18 cellular contexts compared by ENCODE assay signal in the genomic region with DNA sequence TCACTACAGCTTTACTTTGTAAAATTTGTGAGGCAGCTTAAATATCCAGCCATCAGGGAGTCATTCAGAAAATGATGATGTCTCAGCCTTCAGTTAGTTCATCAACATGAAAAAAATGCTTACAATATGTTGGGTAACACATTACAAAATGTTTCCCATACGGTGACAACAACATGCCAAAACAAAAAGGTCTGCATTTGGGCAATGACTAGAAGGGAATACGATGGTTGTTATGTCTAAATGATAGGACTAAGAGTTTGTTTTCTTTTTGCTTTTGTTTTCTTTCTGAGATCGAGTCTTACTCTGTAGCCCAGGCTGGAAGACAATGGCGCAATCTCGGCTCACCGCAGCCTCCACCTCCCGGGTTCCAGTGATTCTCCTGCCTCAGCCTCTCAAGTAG. TPM values are rescaled to one million over a fixed set of nuclear protein-coding genes. Genes with fewer than 3 reads are reported as not detected.
"Had no signal": no experiment of that assay in that cellular context is flagged by ENCODE, and none has a peak within 500 bp of the region (broad histone marks: within the 10 kb centered on the region; RNA-seq: fewer than 3 reads in every experiment).

No MANE protein-coding gene starts in this region.

- H3K27ac ChIP-seq: coronary artery, left ventricle myocardium inferior, pancreas, suprapubic skin, upper lobe of left lung had no signal

- H3K27ac Mint-ChIP-seq: activated CD4-positive, alpha-beta memory T cell treated with anti-CD3 and anti-CD28 coated beads for 36 hours had no signal

- H3K27me3 ChIP-seq: pancreas, upper lobe of left lung had no signal

- H3K36me3 ChIP-seq: left ventricle myocardium inferior, pancreas, suprapubic skin, upper lobe of left lung had no signal

- H3K9me3 Mint-ChIP-seq: activated CD4-positive, alpha-beta memory T cell treated with anti-CD3 and anti-CD28 coated beads for 36 hours had no signal

- DNase-seq: activated CD4-positive, alpha-beta memory T cell treated with anti-CD3 and anti-CD28 coated beads for 36 hours; activated gamma-delta T cell; activated T-cell treated with anti-CD3 and anti-CD28 coated beads, Interleukin-2, amount 50 U/mL, for 48 hours; effector CD8-positive, alpha-beta T cell; foreskin melanocyte; head of caudate nucleus; kidney; left ventricle myocardium inferior; mesenchymal stem cell; pancreas; stimulated activated CD4-positive, alpha-beta T cell treated with anti-CD3 and anti-CD28 coated beads, Interleukin-4, amount 100 ng/mL, for 1 hour; stimulated activated CD8-positive, alpha-beta memory T cell treated with anti-CD3 and anti-CD28 coated beads, Interleukin-4, amount 100 ng/mL, for 48 hours; stimulated activated naive CD8-positive, alpha-beta T cell treated with anti-CD3 and anti-CD28 coated beads, Interleukin-15, Interleukin-2, amounts not matched to agents 100 U/mL and 50 U/mL, for 24 hours; T1000 had no signal

- ATAC-seq: pancreas; stimulated activated naive CD8-positive, alpha-beta T cell treated with anti-CD3 and anti-CD28 coated beads, Interleukin-15, Interleukin-2, amounts not matched to agents 100 U/mL and 50 U/mL, for 24 hours had no signal

- H3K4me3 ChIP-seq: coronary artery, left ventricle myocardium inferior, pancreas, suprapubic skin, upper lobe of left lung had no signal

- H3K4me3 Mint-ChIP-seq: activated CD4-positive, alpha-beta memory T cell treated with anti-CD3 and anti-CD28 coated beads for 36 hours had no signal

- H3K9me3 ChIP-seq: left ventricle myocardium inferior, pancreas, suprapubic skin, upper lobe of left lung had no signal

- H3K36me3 Mint-ChIP-seq: activated CD4-positive, alpha-beta memory T cell treated with anti-CD3 and anti-CD28 coated beads for 36 hours had no signal

RNA-seq across cellular contexts. Expression of gene CFAP161, which starts 46.9 kb away (rescaled TPM):
- total RNA-seq: activated CD4-positive, alpha-beta memory T cell treated with anti-CD3 and anti-CD28 coated beads for 36 hours had no signal
- polyA plus RNA-seq: neural cell had no signal
